2 cellular contexts compared by ENCODE assay signal in the genomic region with DNA sequence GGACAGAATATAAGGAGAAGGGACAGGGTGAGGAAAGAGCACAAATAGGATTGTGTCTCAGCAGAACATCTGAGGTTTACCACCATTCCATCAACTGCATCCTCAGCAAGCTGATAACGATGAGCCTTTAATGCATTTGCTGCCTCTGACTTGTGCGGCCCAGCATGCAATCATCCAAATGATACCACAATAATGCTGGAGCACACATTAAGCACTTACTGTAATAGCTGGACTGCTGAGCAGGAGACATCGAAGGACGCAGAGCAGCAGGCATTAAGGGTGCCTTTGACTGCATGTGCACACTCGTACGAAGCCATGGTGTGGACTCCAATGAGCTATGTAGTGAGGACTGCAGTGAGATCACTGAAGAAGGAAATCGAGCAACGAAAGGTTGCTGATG.
TF ChIP-seq lines count a peak whose summit lies in the region.

No MANE protein-coding gene starts in this region.

TF ChIP-seq in HEK293T, 16 proteins besides CTCF, POLR2A, EP300 and RAD21 (continued from another document):
- TF ChIP-seq, protein P1, sequence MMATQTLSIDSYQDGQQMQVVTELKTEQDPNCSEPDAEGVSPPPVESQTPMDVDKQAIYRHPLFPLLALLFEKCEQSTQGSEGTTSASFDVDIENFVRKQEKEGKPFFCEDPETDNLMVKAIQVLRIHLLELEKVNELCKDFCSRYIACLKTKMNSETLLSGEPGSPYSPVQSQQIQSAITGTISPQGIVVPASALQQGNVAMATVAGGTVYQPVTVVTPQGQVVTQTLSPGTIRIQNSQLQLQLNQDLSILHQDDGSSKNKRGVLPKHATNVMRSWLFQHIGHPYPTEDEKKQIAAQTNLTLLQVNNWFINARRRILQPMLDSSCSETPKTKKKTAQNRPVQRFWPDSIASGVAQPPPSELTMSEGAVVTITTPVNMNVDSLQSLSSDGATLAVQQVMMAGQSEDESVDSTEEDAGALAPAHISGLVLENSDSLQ (IDR thresholded peaks at IDR 0.05), result no peak

TF ChIP-seq in H1, 55 proteins besides CTCF, POLR2A, EP300 and RAD21 (continued from another document):
- TF ChIP-seq, protein P2, sequence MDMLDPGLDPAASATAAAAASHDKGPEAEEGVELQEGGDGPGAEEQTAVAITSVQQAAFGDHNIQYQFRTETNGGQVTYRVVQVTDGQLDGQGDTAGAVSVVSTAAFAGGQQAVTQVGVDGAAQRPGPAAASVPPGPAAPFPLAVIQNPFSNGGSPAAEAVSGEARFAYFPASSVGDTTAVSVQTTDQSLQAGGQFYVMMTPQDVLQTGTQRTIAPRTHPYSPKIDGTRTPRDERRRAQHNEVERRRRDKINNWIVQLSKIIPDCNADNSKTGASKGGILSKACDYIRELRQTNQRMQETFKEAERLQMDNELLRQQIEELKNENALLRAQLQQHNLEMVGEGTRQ (IDR thresholded peaks at IDR 0.05; ENCODE audit: low read length), result no peak
- TF ChIP-seq CTBP2 (IDR thresholded peaks at IDR 0.05; ENCODE audit: borderline replicate concordance, insufficient read depth, insufficient read length, low read length) (no peak), SIRT6 (IDR thresholded peaks at IDR 0.05; ENCODE audit: low read length) (no peak), E2F6 (IDR thresholded peaks at IDR 0.05) (no peak), ZNF274 (IDR thresholded peaks at IDR 0.05; ENCODE audit: borderline replicate concordance, extremely low read depth, low read length) (no peak), KDM1A (IDR thresholded peaks at IDR 0.05; ENCODE audit: borderline replicate concordance, low read length) (no peak), SP2 (IDR thresholded peaks at IDR 0.05; ENCODE audit: low read length) (no peak), CBX5 (IDR thresholded peaks at IDR 0.05; ENCODE audit: low read depth, low read length) (no peak), KDM5A (IDR thresholded peaks at IDR 0.05; ENCODE audit: low read length) (no peak), JUN (IDR thresholded peaks at IDR 0.05; ENCODE audit: low read depth, low read length) (no peak)
